ENCODE assay signal across 10 cellular contexts in genomic region chr1:163168053-163168452, GRCh38. TPM values are rescaled to one million over a fixed set of nuclear protein-coding genes. Genes with fewer than 3 reads are reported as not detected.
DNase-seq lines count a peak whose midpoint lies in the region; ATAC-seq and TF ChIP-seq lines count a peak whose summit lies in the region.
"Had no signal": no experiment of that assay in that cellular context is flagged by ENCODE, and none has a peak within 500 bp of the region (broad histone marks: within the 10 kb centered on the region; RNA-seq: fewer than 3 reads in every experiment).

No MANE protein-coding gene starts in this region.

- H3K9me3 Mint-ChIP-seq in activated CD4-positive, alpha-beta memory T cell treated with anti-CD3 and anti-CD28 coated beads, Interleukin-2, amount 10 ng/mL, durations not matched to agents 7 days and 5 days = no peaks in the 10 kb centered on the region

- H2AFZ ChIP-seq in ACC112 (ENCODE audit: low read length, unreplicated experiment) (no peak overlapping the region), Karpas-422 (ENCODE audit: low read length) (no peak overlapping the region)

- H3K36me3 ChIP-seq in ACC112 (ENCODE audit: insufficient read depth, low read length) (no peaks in the 10 kb centered on the region), lung (ENCODE audit: control insufficient read depth in 2 of 2, insufficient read depth in 2 of 2, low read length in 2 of 2) (no peaks in the 10 kb centered on the region), Karpas-422 (ENCODE audit: insufficient read depth, low read length) (no peaks in the 10 kb centered on the region)

- WGBS in lung, 2 donors = 32 to 61% methylated on average over 1 of the region's 1 CpG

- no peaks in the 10 kb centered on the region for H4K20me1 ChIP-seq in Karpas-422 (ENCODE audit: insufficient read depth, low read depth, low read length)

- H3K9me3 ChIP-seq in lung (ENCODE audit: control insufficient read depth in 2 of 2, insufficient read depth in 1 of 2, low read length in 1 of 2) (no peaks in the 10 kb centered on the region), Karpas-422 (ENCODE audit: low read length) (no peaks in the 10 kb centered on the region)

- POLR2A ChIA-PET in activated CD4-positive, alpha-beta memory T cell treated with anti-CD3 and anti-CD28 coated beads, Interleukin-2, amount 10 ng/mL, durations not matched to agents 7 days and 5 days (lab: Charles Lee) = no interaction called here

- H3K36me3 Mint-ChIP-seq in activated CD4-positive, alpha-beta memory T cell treated with anti-CD3 and anti-CD28 coated beads, Interleukin-2, amount 10 ng/mL, durations not matched to agents 7 days and 5 days (ENCODE audit: low read depth) = no peaks in the 10 kb centered on the region

- H3K27ac Mint-ChIP-seq in activated CD4-positive, alpha-beta memory T cell treated with anti-CD3 and anti-CD28 coated beads, Interleukin-2, amount 10 ng/mL, durations not matched to agents 7 days and 5 days = no peak overlapping the region
- H3K27ac Mint-ChIP-seq: IgD-negative memory B cell, immature natural killer cell had no signal

- peak overlapping the region; percentile 89 for H3K27ac ChIP-seq in ACC112 (ENCODE audit: low read depth, low read length)
- H3K27ac ChIP-seq in lung (ENCODE audit: low read depth in 1 of 2, low read length in 1 of 2) = no peak overlapping the region
- no peak overlapping the region for H3K27ac ChIP-seq in Karpas-422 (ENCODE audit: low read length)
- H3K27ac ChIP-seq in substantia nigra (ENCODE audit: low read depth, low read length, poor library complexity, severe bottlenecking) = no peak overlapping the region

- H3K4me3 Mint-ChIP-seq in activated CD4-positive, alpha-beta memory T cell treated with anti-CD3 and anti-CD28 coated beads, Interleukin-2, amount 10 ng/mL, durations not matched to agents 7 days and 5 days = no peak overlapping the region
- H3K4me3 Mint-ChIP-seq: IgD-negative memory B cell, immature natural killer cell had no signal

- no peak overlapping the region for H3K4me2 ChIP-seq in Karpas-422 (ENCODE audit: low read depth, low read length, poor library complexity, severe bottlenecking)

- no peak for TF ChIP-seq CTCF in choroid plexus epithelial cell (conservative IDR thresholded peaks at IDR 0.05; ENCODE audit: low read depth, low read length)
- TF ChIP-seq CTCF in lung (IDR thresholded peaks at IDR 0.05; ENCODE audit: control extremely low read depth, extremely low read depth) = no peak

- H3K79me2 ChIP-seq in ACC112 (ENCODE audit: control insufficient read depth, insufficient read depth, low read length, unreplicated experiment) (no peaks in the 10 kb centered on the region), Karpas-422 (ENCODE audit: low read length) (no peaks in the 10 kb centered on the region)

- H3K4me1 Mint-ChIP-seq in activated CD4-positive, alpha-beta memory T cell treated with anti-CD3 and anti-CD28 coated beads, Interleukin-2, amount 10 ng/mL, durations not matched to agents 7 days and 5 days = no peaks in the 10 kb centered on the region
- H3K4me1 Mint-ChIP-seq: immature natural killer cell had no signal

- DNase-seq in LoVo (ENCODE audit: low spot score) = peak; percentile 53
- peak; percentile 98 for DNase-seq in choroid plexus epithelial cell (ENCODE audit: low read depth)
- no peak for DNase-seq in lung (ENCODE audit: low spot score)
- DNase-seq in activated gamma-delta T cell (lab: John Stamatoyannopoulos, UW) = no peak
- DNase-seq in Karpas-422 = no peak
- no peak for DNase-seq in substantia nigra (lab: John Stamatoyannopoulos, UW)
- no peak for DNase-seq in activated CD4-positive, alpha-beta memory T cell treated with anti-CD3 and anti-CD28 coated beads, Interleukin-2, amount 10 ng/mL, durations not matched to agents 7 days and 5 days
- DNase-seq: immature natural killer cell had no signal

- CTCF ChIA-PET in activated CD4-positive, alpha-beta memory T cell treated with anti-CD3 and anti-CD28 coated beads, Interleukin-2, amount 10 ng/mL, durations not matched to agents 7 days and 5 days (lab: Charles Lee) = no interaction called here

- H3K9me2 ChIP-seq in Karpas-422 (replicated peaks; ENCODE audit: insufficient read depth, low read length) = no peaks in the 10 kb centered on the region

- H3K4me3 ChIP-seq in ACC112 (ENCODE audit: low read depth, low read length) = no peak overlapping the region
- no peak overlapping the region for H3K4me3 ChIP-seq in choroid plexus epithelial cell (ENCODE audit: low read depth, low read length)
- no peak overlapping the region for H3K4me3 ChIP-seq in lung
- H3K4me3 ChIP-seq in Karpas-422 (ENCODE audit: low read length) = no peak overlapping the region

- H3K27me3 Mint-ChIP-seq in activated CD4-positive, alpha-beta memory T cell treated with anti-CD3 and anti-CD28 coated beads, Interleukin-2, amount 10 ng/mL, durations not matched to agents 7 days and 5 days = peaks cover 1% of the 10 kb centered on the region

- H3K4me1 ChIP-seq in ACC112 (ENCODE audit: control insufficient read depth, insufficient read depth, low read length, unreplicated experiment) = peaks cover 78% of the 10 kb centered on the region
- no peaks in the 10 kb centered on the region for H3K4me1 ChIP-seq in lung (ENCODE audit: control insufficient read depth in 2 of 2, insufficient read depth in 2 of 2, low read length in 2 of 2)
- peaks cover 12% of the 10 kb centered on the region for H3K4me1 ChIP-seq in Karpas-422 (ENCODE audit: low read length)

- no peaks in the 10 kb centered on the region for H3K27me3 ChIP-seq in ACC112 (ENCODE audit: insufficient read depth, low read length)
- no peaks in the 10 kb centered on the region for H3K27me3 ChIP-seq in lung (ENCODE audit: control insufficient read depth, insufficient read depth)
- no peaks in the 10 kb centered on the region for H3K27me3 ChIP-seq in Karpas-422 (ENCODE audit: low read length)

- peak; percentile 48 for ATAC-seq in lung (ENCODE audit: insufficient read depth, low FRiP score)

- no peak overlapping the region for H3K9ac ChIP-seq in Karpas-422 (ENCODE audit: low read length)

RNA-seq across cellular contexts. Expression of gene RGS5, which starts 34.7 kb away (rescaled TPM):
- total RNA-seq in lung = 10 to 100 TPM; 63.9 to 77.2 TPM
- polyA plus RNA-seq in lung = 10 to 100 TPM; 10.3 to 23.0 TPM
- 4.5 and 27.0 TPM in 2 replicates for total RNA-seq in Karpas-422 (2014; rRNA removed; shearing (Covaris generic); ENCODE audit: low replicate concordance)
- 1 to 10 TPM; 2.1 to 3.7 TPM for total RNA-seq in activated CD4-positive, alpha-beta memory T cell treated with anti-CD3 and anti-CD28 coated beads, Interleukin-2, amount 10 ng/mL, durations not matched to agents 7 days and 5 days

Comparison
In these comparisons a context has a peak if more than half of its experiments do, and no peak if none do; other contexts are left out.
1. DNase-seq: peak in LoVo (single experiment) and choroid plexus epithelial cell (single experiment); none in lung (single experiment), activated gamma-delta T cell (single experiment), Karpas-422 (single experiment), substantia nigra (0 of 49) and activated CD4-positive, alpha-beta memory T cell treated with anti-CD3 and anti-CD28 coated beads, Interleukin-2, amount 10 ng/mL, durations not matched to agents 7 days and 5 days (single experiment).